9 cellular contexts compared by ENCODE assay signal in genomic region chr14:32588448-32589320, GRCh38.
DNase-seq lines count a peak whose midpoint lies in the region; ATAC-seq and TF ChIP-seq lines count a peak whose summit lies in the region.
"Had no signal": no experiment of that assay in that cellular context is flagged by ENCODE, and none has a peak within 500 bp of the region (broad histone marks: within the 10 kb centered on the region; RNA-seq: fewer than 3 reads in every experiment).

No MANE protein-coding gene starts in this region.

- H3K4me3 Mint-ChIP-seq in activated naive CD4-positive, alpha-beta T cell treated with anti-CD3 and anti-CD28 coated beads for 36 hours: no peak overlapping the region
- H3K4me3 Mint-ChIP-seq in brain: no peak overlapping the region
- H3K4me3 Mint-ChIP-seq: activated naive CD8-positive, alpha-beta T cell treated with anti-CD3 and anti-CD28 coated beads, Interleukin-2, amount 10 ng/mL, durations not matched to agents 7 days and 5 days had no signal

- H3K4me1 Mint-ChIP-seq in activated naive CD4-positive, alpha-beta T cell treated with anti-CD3 and anti-CD28 coated beads for 36 hours (ENCODE audit: low read depth): no peaks in the 10 kb centered on the region
- H3K4me1 Mint-ChIP-seq in brain: peaks cover 31% of the 10 kb centered on the region
- H3K4me1 Mint-ChIP-seq: activated naive CD8-positive, alpha-beta T cell treated with anti-CD3 and anti-CD28 coated beads, Interleukin-2, amount 10 ng/mL, durations not matched to agents 7 days and 5 days had no signal

- CTCF ChIA-PET in activated naive CD4-positive, alpha-beta T cell treated with anti-CD3 and anti-CD28 coated beads for 36 hours (lab: Charles Lee): interaction anchor here (0.6 to 1.8 kb wide), 7 partner anchors 13 to 1735 kb away, joined by 3 to 11 read pairs (median 3); no protein-coding TSS in a partner anchor

- peak; percentile 15 for DNase-seq in activated naive CD4-positive, alpha-beta T cell treated with anti-CD3 and anti-CD28 coated beads for 36 hours
- no peak for DNase-seq in activated naive CD4-positive, alpha-beta T cell treated with anti-CD3 and anti-CD28 coated beads, Interleukin-2, amount 50 U/mL, for 72 hours (ENCODE audit: low spot score in 2 of 2)
- DNase-seq in LNCaP clone FGC (ENCODE audit: low read depth): peak; percentile 21
- peak; percentile 39 for DNase-seq in myocyte (ENCODE audit: low read depth)
- no peak for DNase-seq in HPDE6-E6E7 (ENCODE audit: extremely low spot score)
- DNase-seq: activated naive CD8-positive, alpha-beta T cell treated with anti-CD3 and anti-CD28 coated beads, Interleukin-2, amount 10 ng/mL, durations not matched to agents 7 days and 5 days had no signal

- H3K9me3 Mint-ChIP-seq in activated naive CD4-positive, alpha-beta T cell treated with anti-CD3 and anti-CD28 coated beads for 36 hours: peaks cover 3% of the 10 kb centered on the region
- H3K9me3 Mint-ChIP-seq in activated naive CD4-positive, alpha-beta T cell treated with anti-CD3 and anti-CD28 coated beads, Interleukin-2, amount 50 U/mL, for 72 hours: no peaks in the 10 kb centered on the region
- peaks cover 27 to 44% (median 37%) of the 10 kb centered on the region in 5 experiments for H3K9me3 Mint-ChIP-seq in brain
- H3K9me3 Mint-ChIP-seq: activated naive CD8-positive, alpha-beta T cell treated with anti-CD3 and anti-CD28 coated beads, Interleukin-2, amount 10 ng/mL, durations not matched to agents 7 days and 5 days had no signal

- TF ChIP-seq CTCF in LNCaP clone FGC (IDR thresholded peaks at IDR 0.05; ENCODE audit: control insufficient read depth, extremely low read depth, insufficient read depth) (peak; percentile 88), brain (conservative IDR thresholded peaks at IDR 0.05) (peak; percentile 59 to 75)

- intact Hi-C loops in activated naive CD4-positive, alpha-beta T cell treated with anti-CD3 and anti-CD28 coated beads for 36 hours (cut with micrococcal nuclease): loop anchor here (1.0 kb wide), 1 partner anchor 410 kb away; no protein-coding TSS in a partner anchor

- no peaks in the 10 kb centered on the region for H3K27me3 Mint-ChIP-seq in activated naive CD4-positive, alpha-beta T cell treated with anti-CD3 and anti-CD28 coated beads for 36 hours (ENCODE audit: low read depth)
- no peaks in the 10 kb centered on the region for H3K27me3 Mint-ChIP-seq in brain
- H3K27me3 Mint-ChIP-seq: activated naive CD8-positive, alpha-beta T cell treated with anti-CD3 and anti-CD28 coated beads, Interleukin-2, amount 10 ng/mL, durations not matched to agents 7 days and 5 days had no signal

- H3K4me3 ChIP-seq in LNCaP clone FGC (ENCODE audit: low read depth, low read length): no peak overlapping the region

- H3K36me3 Mint-ChIP-seq in activated naive CD4-positive, alpha-beta T cell treated with anti-CD3 and anti-CD28 coated beads for 36 hours (ENCODE audit: low read depth): no peaks in the 10 kb centered on the region
- no peaks in the 10 kb centered on the region for H3K36me3 Mint-ChIP-seq in activated naive CD4-positive, alpha-beta T cell treated with anti-CD3 and anti-CD28 coated beads, Interleukin-2, amount 50 U/mL, for 72 hours
- peaks cover 54% of the 10 kb centered on the region for H3K36me3 Mint-ChIP-seq in brain
- H3K36me3 Mint-ChIP-seq: activated naive CD8-positive, alpha-beta T cell treated with anti-CD3 and anti-CD28 coated beads, Interleukin-2, amount 10 ng/mL, durations not matched to agents 7 days and 5 days had no signal

- no peak for ATAC-seq in activated naive CD4-positive, alpha-beta T cell treated with anti-CD3 and anti-CD28 coated beads, Interleukin-2, amount 50 U/mL, for 72 hours
- no peak for ATAC-seq in HG02973 (IDR thresholded peaks at IDR 0.05; ENCODE audit: unreplicated experiment)
- ATAC-seq in GM21786 (IDR thresholded peaks at IDR 0.05; ENCODE audit: unreplicated experiment): no peak

- no peak overlapping the region for H3K27ac Mint-ChIP-seq in activated naive CD4-positive, alpha-beta T cell treated with anti-CD3 and anti-CD28 coated beads for 36 hours
- no peak overlapping the region for H3K27ac Mint-ChIP-seq in activated naive CD4-positive, alpha-beta T cell treated with anti-CD3 and anti-CD28 coated beads, Interleukin-2, amount 50 U/mL, for 72 hours
- peak overlapping the region in 1 of 5 experiments; percentile 50 for H3K27ac Mint-ChIP-seq in brain
- H3K27ac Mint-ChIP-seq: activated naive CD8-positive, alpha-beta T cell treated with anti-CD3 and anti-CD28 coated beads, Interleukin-2, amount 10 ng/mL, durations not matched to agents 7 days and 5 days had no signal

Comparison
In these comparisons a context has a peak if more than half of its experiments do, and no peak if none do; other contexts are left out.
1. DNase-seq: peak in activated naive CD4-positive, alpha-beta T cell treated with anti-CD3 and anti-CD28 coated beads for 36 hours (single experiment), LNCaP clone FGC (single experiment) and myocyte (single experiment); none in activated naive CD4-positive, alpha-beta T cell treated with anti-CD3 and anti-CD28 coated beads, Interleukin-2, amount 50 U/mL, for 72 hours (0 of 2) and HPDE6-E6E7 (single experiment).